Comparison of ENCODE assay signal across 8 cellular contexts in genomic region chr17:2064980-2065785, GRCh38. TPM values are rescaled to one million over a fixed set of nuclear protein-coding genes. Genes with fewer than 3 reads are reported as not detected.
A peak's percentile ranks its signal among the peaks of the same experiment; 100 is the strongest.
DNase-seq lines count a peak whose midpoint lies in the region; ATAC-seq and TF ChIP-seq lines count a peak whose summit lies in the region.

No MANE protein-coding gene starts in this region.

- no peak overlapping the region; the same call in 1 of the 2 replicates for H3K14ac ChIP-seq in H9 (ENCODE audit: insufficient read depth, low read length)

- no peak overlapping the region for H3K23ac ChIP-seq in H9 (ENCODE audit: insufficient read length, low read depth, low read length)

- no CpG with 5 or more reads among the region's 24 CpGs for WGBS in H9 (ENCODE audit: extremely low coverage, insufficient read length, low lambda C conversion rate)
- 79 to 86% methylated on average over 22 to 24 of the region's 24 CpGs for WGBS in esophagus, 2 donors

- H3K9me3 ChIP-seq in H9 (ENCODE audit: control insufficient read depth, low read depth, low read length) (no peaks in the 10 kb centered on the region), esophagus (ENCODE audit: control insufficient read depth in 2 of 2, insufficient read depth in 1 of 2, low read depth in 1 of 2, low read length in 1 of 2) (peaks cover 0 to 3% of the 10 kb centered on the region in 2 donors)

- H3K4me1 ChIP-seq in H9 (ENCODE audit: insufficient read depth, low read length), result peaks cover 5% of the 10 kb centered on the region; the same call in 1 of the 2 replicates
- peaks cover 8 to 16% of the 10 kb centered on the region in 2 donors for H3K4me1 ChIP-seq in esophagus (ENCODE audit: control insufficient read depth in 2 of 2, insufficient read depth in 2 of 2, low read length in 1 of 2)

- H3K56ac ChIP-seq in H9 (ENCODE audit: insufficient read length, low read depth, low read length), result no peak overlapping the region

- no peaks in the 10 kb centered on the region for H3K23me2 ChIP-seq in H9 (ENCODE audit: insufficient read length, low read depth, low read length, poor library complexity, severe bottlenecking)

- H3K27ac Mint-ChIP-seq in H9, result no peak overlapping the region; a peak in 2 of 7 replicates
- H3K27ac Mint-ChIP-seq in activated CD4-positive, alpha-beta T cell treated with anti-CD3 and anti-CD28 coated beads for 36 hours, result no peak overlapping the region
- no peak overlapping the region for H3K27ac Mint-ChIP-seq in progenitor cell of endocrine pancreas

- H4K20me1 ChIP-seq in H9 (ENCODE audit: control insufficient read depth, insufficient read depth, insufficient read length), result peaks cover 2% of the 10 kb centered on the region

- H3T11ph ChIP-seq in H9 (ENCODE audit: low read length), result no peak overlapping the region

- H3K9ac ChIP-seq in H9 (ENCODE audit: extremely low read depth, insufficient read length, low read length), result no peak overlapping the region

- intact Hi-C loops in activated CD4-positive, alpha-beta T cell treated with anti-CD3 and anti-CD28 coated beads for 36 hours (cut with DNase I, micrococcal nuclease), result no loop called here

- H2BK15ac ChIP-seq in H9 (ENCODE audit: low read depth, low read length), result no peak overlapping the region

- H3K4me1 Mint-ChIP-seq in H9, result peaks cover 35 to 52% of the 10 kb centered on the region in 2 experiments
- H3K4me1 Mint-ChIP-seq in activated CD4-positive, alpha-beta T cell treated with anti-CD3 and anti-CD28 coated beads for 36 hours, result peaks cover 20% of the 10 kb centered on the region
- H3K4me1 Mint-ChIP-seq in progenitor cell of endocrine pancreas (ENCODE audit: low read depth), result no peaks in the 10 kb centered on the region

- DNase-seq in AG04449 (ENCODE audit: low read depth, low spot score), result no peak
- DNase-seq in H9, result peak; percentile 94
- peak; percentile 89 for DNase-seq in activated CD4-positive, alpha-beta T cell treated with anti-CD3 and anti-CD28 coated beads for 36 hours
- DNase-seq in progenitor cell of endocrine pancreas (ENCODE audit: low spot score, unreplicated experiment), result no peak
- DNase-seq in NCI-H2107 (lab: John Stamatoyannopoulos, UW), result no peak
- DNase-seq in SIG-M5 (lab: John Stamatoyannopoulos, UW), result no peak
- DNase-seq in NCI-H446 (lab: John Stamatoyannopoulos, UW), result no peak

- CTCF ChIA-PET in AG04449 (lab: Yijun Ruan, JAX), result interaction anchor here (0.7 to 8.9 kb wide), 15 partner anchors 9 to 288 kb away, joined by 3 to 86 read pairs (median 4); partner anchors contain the start of gene HIC1
- CTCF ChIA-PET in activated CD4-positive, alpha-beta T cell treated with anti-CD3 and anti-CD28 coated beads for 36 hours (lab: Charles Lee), result interaction anchor here (0.8 to 2.1 kb wide), 11 partner anchors 9 to 188 kb away, joined by 3 to 12 read pairs (median 4); partner anchors contain the start of gene HIC1

- H3K27ac ChIP-seq in H9 (ENCODE audit: insufficient read length, low read depth, low read length) (no peak overlapping the region), esophagus (ENCODE audit: low read depth in 2 of 2, low read length in 1 of 2) (peak overlapping the region; percentile 43 to 63)

- no peaks in the 10 kb centered on the region for H3K79me2 ChIP-seq in H9 (ENCODE audit: insufficient read depth, low read length)

- no peak overlapping the region for H2BK5ac ChIP-seq in H9 (ENCODE audit: insufficient read length, low read length)

- POLR2A ChIA-PET in AG04449 (lab: Yijun Ruan, JAX), result interaction anchor here (1.1 to 1.6 kb wide), 2 partner anchors 116 to 180 kb away, joined by 4 read pairs; no protein-coding TSS in a partner anchor
- POLR2A ChIA-PET in activated CD4-positive, alpha-beta T cell treated with anti-CD3 and anti-CD28 coated beads for 36 hours (lab: Charles Lee), result no interaction called here

- no peak overlapping the region for H3K18ac ChIP-seq in H9 (ENCODE audit: insufficient read length, low read depth, low read length)

- H3K4ac ChIP-seq in H9 (ENCODE audit: low read depth, low read length), result no peak overlapping the region

- TF ChIP-seq CTCF in AG04449 (IDR thresholded peaks at IDR 0.05; ENCODE audit: insufficient read depth, low read length, missing control alignments) (peak; percentile 63), H9 (conservative IDR thresholded peaks at IDR 0.05) (peak; percentile 82), progenitor cell of endocrine pancreas (IDR thresholded peaks at IDR 0.05; ENCODE audit: unreplicated experiment) (peak; percentile 43)

- H2BK120ac ChIP-seq in H9 (ENCODE audit: low read depth, low read length, poor library complexity, severe bottlenecking), result no peak overlapping the region

- H3K27me3 Mint-ChIP-seq in H9 (ENCODE audit: low read depth), result peaks cover 7% of the 10 kb centered on the region
- H3K27me3 Mint-ChIP-seq in activated CD4-positive, alpha-beta T cell treated with anti-CD3 and anti-CD28 coated beads for 36 hours, result peaks cover 5% of the 10 kb centered on the region
- H3K27me3 Mint-ChIP-seq in progenitor cell of endocrine pancreas, result peaks cover 20% of the 10 kb centered on the region

- H2AK5ac ChIP-seq in H9 (ENCODE audit: insufficient read length, low read length), result no peak overlapping the region

- H3K27me3 ChIP-seq in H9 (ENCODE audit: insufficient read depth, low read length) (no peaks in the 10 kb centered on the region; the same call in 1 of the 2 replicates), esophagus (ENCODE audit: control insufficient read depth in 1 of 2, insufficient read depth in 2 of 2, low read length in 2 of 2) (no peaks in the 10 kb centered on the region)

- H3K4me3 ChIP-seq in AG04449 (ENCODE audit: low read depth, low read length), result no peak overlapping the region
- no peak overlapping the region for H3K4me3 ChIP-seq in esophagus (ENCODE audit: low read depth in 1 of 2, low read length in 2 of 2)

- no peak overlapping the region for H4K91ac ChIP-seq in H9 (ENCODE audit: insufficient read length, low read depth, low read length)

- no peak overlapping the region for H3K4me3 Mint-ChIP-seq in H9
- no peak overlapping the region for H3K4me3 Mint-ChIP-seq in activated CD4-positive, alpha-beta T cell treated with anti-CD3 and anti-CD28 coated beads for 36 hours
- H3K4me3 Mint-ChIP-seq in progenitor cell of endocrine pancreas (ENCODE audit: low read depth), result no peak overlapping the region

- H4K5ac ChIP-seq in H9 (ENCODE audit: insufficient read length, low read depth, low read length), result no peak overlapping the region

- ATAC-seq in activated CD4-positive, alpha-beta T cell treated with anti-CD3 and anti-CD28 coated beads for 36 hours, result peak; percentile 83

- H3K36me3 Mint-ChIP-seq in H9 (ENCODE audit: insufficient read depth in 1 of 3, low read depth in 3 of 3), result peaks cover 3 to 53% (median 27%) of the 10 kb centered on the region in 3 experiments
- peaks cover 72% of the 10 kb centered on the region for H3K36me3 Mint-ChIP-seq in activated CD4-positive, alpha-beta T cell treated with anti-CD3 and anti-CD28 coated beads for 36 hours (ENCODE audit: low read depth)
- H3K36me3 Mint-ChIP-seq in progenitor cell of endocrine pancreas (ENCODE audit: insufficient read depth), result peaks cover 30% of the 10 kb centered on the region

- no peaks in the 10 kb centered on the region for H3K79me1 ChIP-seq in H9 (ENCODE audit: insufficient read depth, low read depth, low read length, poor library complexity, severe bottlenecking)

- no peak overlapping the region for H2BK12ac ChIP-seq in H9 (ENCODE audit: insufficient read length, low read depth, low read length)

- H2AFZ ChIP-seq in H9 (ENCODE audit: low read length), result no peak overlapping the region

- no peak overlapping the region for H2BK20ac ChIP-seq in H9 (ENCODE audit: low read depth, low read length, poor library complexity, severe bottlenecking)

- peaks cover 9 to 39% of the 10 kb centered on the region in 2 donors for H3K36me3 ChIP-seq in esophagus (ENCODE audit: control insufficient read depth in 2 of 2, insufficient read depth in 2 of 2, low read length in 1 of 2)

- H4K8ac ChIP-seq in H9 (replicated peaks; ENCODE audit: insufficient read length, low read depth, low read length), result no peak overlapping the region

- no peak overlapping the region for H3K4me2 ChIP-seq in H9 (ENCODE audit: insufficient read depth, insufficient read length, low read length)

- H3K9me3 Mint-ChIP-seq in H9, result no peaks in the 10 kb centered on the region
- no peaks in the 10 kb centered on the region for H3K9me3 Mint-ChIP-seq in activated CD4-positive, alpha-beta T cell treated with anti-CD3 and anti-CD28 coated beads for 36 hours (ENCODE audit: low read depth)
- H3K9me3 Mint-ChIP-seq in progenitor cell of endocrine pancreas (ENCODE audit: low read depth), result no peaks in the 10 kb centered on the region

RNA-seq across cellular contexts. Expression of gene HIC1, which starts 10.3 kb away (rescaled TPM):
- total RNA-seq in H9 (2021), result 1.8 and 2.7 TPM in 2 replicates
- total RNA-seq in activated CD4-positive, alpha-beta T cell treated with anti-CD3 and anti-CD28 coated beads for 36 hours, result 10 to 100 TPM; 13.6 to 16.5 TPM
- 1 to 10 TPM; 1.4 to 1.6 TPM for polyA plus RNA-seq in esophagus
- 0.69 and 0.86 TPM in 2 replicates for total RNA-seq in progenitor cell of endocrine pancreas

RNA-seq across cellular contexts. Expression of gene OVCA2, which starts 23.4 kb away (rescaled TPM):
- total RNA-seq in H9 (2021), result 24.2 and 24.6 TPM in 2 replicates
- 10 to 100 TPM; 31.4 to 38.6 TPM for total RNA-seq in activated CD4-positive, alpha-beta T cell treated with anti-CD3 and anti-CD28 coated beads for 36 hours
- 10 to 100 TPM; 38.4 to 55.6 TPM for polyA plus RNA-seq in esophagus
- total RNA-seq in progenitor cell of endocrine pancreas, result 21.9 and 25.4 TPM in 2 replicates

RNA-seq across cellular contexts. Expression of gene DPH1, which starts 35.2 kb away (rescaled TPM):
- total RNA-seq in H9 (2021) (27.5 and 31.3 TPM in 2 replicates), progenitor cell of endocrine pancreas (39.1 and 44.0 TPM in 2 replicates)
- 10 to 100 TPM; 29.1 to 37.0 TPM for total RNA-seq in activated CD4-positive, alpha-beta T cell treated with anti-CD3 and anti-CD28 coated beads for 36 hours
- polyA plus RNA-seq in esophagus, result 10 to 100 TPM; 18.8 to 21.0 TPM

RNA-seq across cellular contexts. Expression of gene RTN4RL1, which starts 40.0 kb away (rescaled TPM):
- total RNA-seq in H9 (2021), result 0.18 and 0.22 TPM in 2 replicates
- under 1 TPM; 0.11 to 0.18 TPM for total RNA-seq in activated CD4-positive, alpha-beta T cell treated with anti-CD3 and anti-CD28 coated beads for 36 hours
- 1 to 10 TPM in 1 of 2 donors, under 1 TPM in 1; 0.89 to 2.0 TPM for polyA plus RNA-seq in esophagus
- total RNA-seq in progenitor cell of endocrine pancreas, result 11.1 and 12.4 TPM in 2 replicates

Comparison
In these comparisons a context has a peak if more than half of its experiments do, and no peak if none do; other contexts are left out.
1. DNase-seq: peak in H9 (single experiment) and activated CD4-positive, alpha-beta T cell treated with anti-CD3 and anti-CD28 coated beads for 36 hours (single experiment); none in AG04449 (single experiment), progenitor cell of endocrine pancreas (single experiment), NCI-H2107 (single experiment), SIG-M5 (single experiment) and NCI-H446 (0 of 2).
2. Peak in every context shown above with its lines, with median percentiles within 50 percentile points of each other: CTCF ChIP-seq.